In genomic region chr1:181128592-181129497, GRCh38 we compare ENCODE assay signal across 8 cellular contexts. TPM values are rescaled to one million over a fixed set of nuclear protein-coding genes. Genes with fewer than 3 reads are reported as not detected.
DNase-seq lines count a peak whose midpoint lies in the region; ATAC-seq and TF ChIP-seq lines count a peak whose summit lies in the region.

No MANE protein-coding gene starts in this region.

- H3K27ac ChIP-seq in lung (ENCODE audit: low read depth in 1 of 2, low read length in 1 of 2): peak overlapping the region; percentile 21 to 74

- peaks cover 0 to 25% of the 10 kb centered on the region in 2 donors for H3K4me1 ChIP-seq in lung (ENCODE audit: control insufficient read depth in 2 of 2, insufficient read depth in 2 of 2, low read length in 2 of 2)

- H3K27me3 ChIP-seq in lung (ENCODE audit: control insufficient read depth, insufficient read depth): no peaks in the 10 kb centered on the region

- no peaks in the 10 kb centered on the region for H3K36me3 ChIP-seq in lung (ENCODE audit: control insufficient read depth in 2 of 2, insufficient read depth in 2 of 2, low read length in 2 of 2)

- H3K4me3 ChIP-seq in lung: no peak overlapping the region

- 23 to 44% methylated on average over 18 to 19 of the region's 19 CpGs for WGBS in lung, 2 donors

- ATAC-seq in GM21447 (IDR thresholded peaks at IDR 0.05; ENCODE audit: unreplicated experiment) (peak; percentile 45), lung (ENCODE audit: insufficient read depth, low FRiP score) (peak; percentile 63)

- DNase-seq in GM10266 (ENCODE audit: extremely low spot score) (peak; percentile 53), KBM-7 (peak; percentile 84), UCSD-AML1 (lab: John Stamatoyannopoulos, UW; ENCODE audit: unreplicated experiment) (peak; percentile 69), lung (ENCODE audit: low spot score) (no peak), SHP77 treated with DMSO at 0.1 percent for 48 hours (lab: John Stamatoyannopoulos, UW) (no peak)
- no peak for DNase-seq in stimulated activated CD4-positive, alpha-beta T cell treated with anti-CD3 and anti-CD28 coated beads, Interleukin-2, amount 100 ng/mL, for 48 hours
- no peak for DNase-seq in activated CD4-positive, CD25-positive, alpha-beta regulatory T cell treated with anti-CD3 and anti-CD28 coated beads, Interleukin-2, amount 50 U/mL, for 72 hours

- no peak for TF ChIP-seq CTCF in GM10266 (IDR thresholded peaks at IDR 0.05; ENCODE audit: control insufficient read depth, insufficient read depth, low read depth, missing control alignments)
- no peak for TF ChIP-seq CTCF in lung (IDR thresholded peaks at IDR 0.05; ENCODE audit: control extremely low read depth, extremely low read depth)

- in situ Hi-C loops in KBM-7 (cut with MboI; ENCODE audit: low pct_unique_long_range_greater_than_20kb, low sequenced_read_pairs): no loop called here

- no peaks in the 10 kb centered on the region for H3K9me3 ChIP-seq in lung (ENCODE audit: control insufficient read depth in 2 of 2, insufficient read depth in 1 of 2, low read length in 1 of 2)

RNA-seq across cellular contexts. Expression of gene IER5, which starts 40.3 kb away (rescaled TPM):
- 10 to 100 TPM; 18.6 to 33.2 TPM for total RNA-seq in lung
- 10 to 100 TPM; 19.2 to 34.5 TPM for polyA plus RNA-seq in lung

Comparison
In these comparisons a context has a peak if more than half of its experiments do, and no peak if none do; other contexts are left out.
1. DNase-seq: peak in GM10266 (single experiment), KBM-7 (single experiment) and UCSD-AML1 (single experiment); none in lung (single experiment), stimulated activated CD4-positive, alpha-beta T cell treated with anti-CD3 and anti-CD28 coated beads, Interleukin-2, amount 100 ng/mL, for 48 hours (0 of 2), activated CD4-positive, CD25-positive, alpha-beta regulatory T cell treated with anti-CD3 and anti-CD28 coated beads, Interleukin-2, amount 50 U/mL, for 72 hours (single experiment) and SHP77 treated with DMSO at 0.1 percent for 48 hours (single experiment).